In genomic region chr10:121891103-121891502, GRCh38 we compare ENCODE assay signal across 15 cellular contexts. TPM values are rescaled to one million over a fixed set of nuclear protein-coding genes. Genes with fewer than 3 reads are reported as not detected.
DNase-seq lines count a peak whose midpoint lies in the region; TF ChIP-seq lines count a peak whose summit lies in the region.
"Had no signal": no experiment of that assay in that cellular context is flagged by ENCODE, and none has a peak within 500 bp of the region (broad histone marks: within the 10 kb centered on the region; RNA-seq: fewer than 3 reads in every experiment).

No MANE protein-coding gene starts in this region.

- H3K27me3 ChIP-seq in HUES6 (ENCODE audit: control insufficient read depth, insufficient read depth, low read length) (no peaks in the 10 kb centered on the region), neural progenitor cell (no peaks in the 10 kb centered on the region), prostate gland (replicated peaks; ENCODE audit: insufficient read depth) (no peaks in the 10 kb centered on the region), sigmoid colon (no peaks in the 10 kb centered on the region)

- peaks cover 12% of the 10 kb centered on the region for H3K36me3 Mint-ChIP-seq in neural progenitor cell

- intact Hi-C loops in prostate gland (cut with DNase I) (loop anchor here (10.0 kb wide), 1 partner anchor 276 kb away; no protein-coding TSS in a partner anchor), sigmoid colon (cut with DNase I) (no loop called here)

- no peak overlapping the region for H3K27ac Mint-ChIP-seq in neural progenitor cell
- H3K27ac Mint-ChIP-seq: T-cell had no signal

- H3K4me2 ChIP-seq in neural progenitor cell, result peak overlapping the region; percentile 46
- H3K4me2 ChIP-seq: KMS-11, SK-N-SH had no signal

- no peak for TF ChIP-seq POLR2A in prostate gland (IDR thresholded peaks at IDR 0.05)
- TF ChIP-seq POLR2A in sigmoid colon (IDR thresholded peaks at IDR 0.05), result no peak

- H3K9me3 Mint-ChIP-seq in neural progenitor cell, result peaks cover 2% of the 10 kb centered on the region
- H3K9me3 Mint-ChIP-seq: T-cell had no signal

- no peak overlapping the region for H3K4me3 Mint-ChIP-seq in neural progenitor cell
- H3K4me3 Mint-ChIP-seq: T-cell had no signal

- H3K4me1 ChIP-seq in HUES6 (ENCODE audit: control insufficient read depth, insufficient read depth, low read length), result peaks cover 24% of the 10 kb centered on the region
- H3K4me1 ChIP-seq in neural progenitor cell, result peaks cover 13% of the 10 kb centered on the region
- no peaks in the 10 kb centered on the region for H3K4me1 ChIP-seq in prostate gland (replicated peaks)
- H3K4me1 ChIP-seq in sigmoid colon, result no peaks in the 10 kb centered on the region

- WGBS in prostate gland, result 89% methylated on average over 5 of the region's 5 CpGs
- 89 to 90% methylated on average over 5 of the region's 5 CpGs for WGBS in sigmoid colon, 2 donors

- DNase-seq in NCI-H526 treated with DMSO at 0.1 percent for 48 hours (lab: John Stamatoyannopoulos, UW) (peak; percentile 81), iPS DF 4.7 (ENCODE audit: extremely low read depth, low spot score) (peak; percentile 96), neural progenitor cell (ENCODE audit: low spot score) (peak; percentile 20), prostate gland (ENCODE audit: low spot score) (no peak), sigmoid colon (no peak), NCI-H446 (lab: John Stamatoyannopoulos, UW) (no peak)
- DNase-seq: COR-L47, NCI-H1092, NCI-H1694, NCI-H2227 treated with DMSO at 0.1 percent for 48 hours, NCI-H774, SK-N-SH, T-cell had no signal

- peaks cover 23% of the 10 kb centered on the region for H3F3A ChIP-seq in neural progenitor cell (ENCODE audit: low read depth)

- H3K27me3 Mint-ChIP-seq in neural progenitor cell (ENCODE audit: insufficient read depth, low read depth), result no peaks in the 10 kb centered on the region
- H3K27me3 Mint-ChIP-seq: T-cell had no signal

- TF ChIP-seq CTCF in neural progenitor cell (IDR thresholded peaks at IDR 0.05) (no peak), prostate gland (IDR thresholded peaks at IDR 0.05) (no peak), sigmoid colon (IDR thresholded peaks at IDR 0.05) (no peak)

- H3K79me2 ChIP-seq in neural progenitor cell (ENCODE audit: low read depth), result no peaks in the 10 kb centered on the region

- H3K9ac ChIP-seq in HUES6 (ENCODE audit: low read length), result peak overlapping the region; percentile 60
- no peak overlapping the region for H3K9ac ChIP-seq in neural progenitor cell
- H3K9ac ChIP-seq: KMS-11, SK-N-SH had no signal

- peaks cover 14% of the 10 kb centered on the region for H4K20me1 ChIP-seq in neural progenitor cell (ENCODE audit: low read depth)

- TF ChIP-seq EP300 in sigmoid colon (IDR thresholded peaks at IDR 0.05), result no peak

- H3K4me1 Mint-ChIP-seq in neural progenitor cell, result peaks cover 16% of the 10 kb centered on the region
- H3K4me1 Mint-ChIP-seq: T-cell had no signal

- H3K4me3 ChIP-seq in HUES6 (ENCODE audit: low read depth, low read length) (peak overlapping the region; percentile 30), neural progenitor cell (no peak overlapping the region), prostate gland (no peak overlapping the region), sigmoid colon (no peak overlapping the region)

- H3K27ac ChIP-seq in HUES6 (ENCODE audit: low read depth, low read length) (peak overlapping the region; percentile 92), neural progenitor cell (no peak overlapping the region), prostate gland (no peak overlapping the region), sigmoid colon (no peak overlapping the region)
- H3K27ac ChIP-seq: KMS-11 had no signal

- no peak overlapping the region for H2AFZ ChIP-seq in neural progenitor cell (replicated peaks)

- H3K9me3 ChIP-seq in HUES6 (ENCODE audit: control insufficient read depth, insufficient read depth, low read depth, low read length) (no peaks in the 10 kb centered on the region), neural progenitor cell (ENCODE audit: low read depth) (no peaks in the 10 kb centered on the region), prostate gland (no peaks in the 10 kb centered on the region), sigmoid colon (no peaks in the 10 kb centered on the region)
- H3K9me3 ChIP-seq: SK-N-SH had no signal

- H3K36me3 ChIP-seq in HUES6 (ENCODE audit: control insufficient read depth, insufficient read depth, low read length), result peaks cover 8% of the 10 kb centered on the region
- peaks cover 11% of the 10 kb centered on the region for H3K36me3 ChIP-seq in neural progenitor cell
- no peaks in the 10 kb centered on the region for H3K36me3 ChIP-seq in prostate gland
- peaks cover 0 to 44% (median 1%) of the 10 kb centered on the region in 4 donors for H3K36me3 ChIP-seq in sigmoid colon

RNA-seq across cellular contexts. Expression of gene ATE1, which starts 36.7 kb away (rescaled TPM):
- total RNA-seq in neural progenitor cell (ENCODE audit: low replicate concordance) (26.4 and 57.2 TPM in 2 replicates), prostate gland (10 to 100 TPM; 29.9 to 36.2 TPM), sigmoid colon (10 to 100 TPM; 31.4 to 49.6 (median 37.0) TPM)
- polyA plus RNA-seq in sigmoid colon, result 10 to 100 TPM; 12.5 to 20.6 (median 15.0) TPM

Comparison
In these comparisons a context has a peak if more than half of its experiments do, and no peak if none do; other contexts are left out.
1. DNase-seq: peak in NCI-H526 treated with DMSO at 0.1 percent for 48 hours (single experiment), iPS DF 4.7 (single experiment) and neural progenitor cell (single experiment); none in prostate gland (single experiment), sigmoid colon (single experiment) and NCI-H446 (0 of 2).